23 cellular contexts compared by ENCODE assay signal in genomic region chr12:53593031-53593430, GRCh38. TPM values are rescaled to one million over a fixed set of nuclear protein-coding genes. Genes with fewer than 3 reads are reported as not detected.
A peak's percentile ranks its signal among the peaks of the same experiment; 100 is the strongest.
DNase-seq lines count a peak whose midpoint lies in the region; ATAC-seq and TF ChIP-seq lines count a peak whose summit lies in the region.
"Had no signal": no experiment of that assay in that cellular context is flagged by ENCODE, and none has a peak within 500 bp of the region (broad histone marks: within the 10 kb centered on the region; RNA-seq: fewer than 3 reads in every experiment).

No MANE protein-coding gene starts in this region.

- H3K9me2 ChIP-seq in DOHH2 (replicated peaks; ENCODE audit: control insufficient read depth, low read length) (no peaks in the 10 kb centered on the region), Karpas-422 (replicated peaks; ENCODE audit: insufficient read depth, low read length) (no peaks in the 10 kb centered on the region)

- ATAC-seq in left lobe of liver (peak; percentile 28), HG03097 (IDR thresholded peaks at IDR 0.05; ENCODE audit: low FRiP score, unreplicated experiment) (no peak)
- ATAC-seq: GM23338, SK-N-SH treated with all-trans-retinoic acid at 6 μM for 48 hours had no signal

- no peaks in the 10 kb centered on the region for H3K9me3 Mint-ChIP-seq in brain
- H3K9me3 Mint-ChIP-seq in activated naive CD8-positive, alpha-beta T cell treated with anti-CD3 and anti-CD28 coated beads for 36 hours, result no peaks in the 10 kb centered on the region
- H3K9me3 Mint-ChIP-seq: CD4-positive, alpha-beta T cell; GM23338 had no signal

- no peaks in the 10 kb centered on the region for H3F3A ChIP-seq in DOHH2 (ENCODE audit: control insufficient read depth, insufficient read depth)

- H2AFZ ChIP-seq in Karpas-422 (ENCODE audit: low read length), result no peak overlapping the region
- H2AFZ ChIP-seq: GM23338 had no signal

- no peaks in the 10 kb centered on the region for H3K27me3 ChIP-seq in DOHH2 (ENCODE audit: control insufficient read depth, low read length)
- H3K27me3 ChIP-seq in Karpas-422 (ENCODE audit: low read length), result no peaks in the 10 kb centered on the region
- H3K27me3 ChIP-seq: BLaER1, MG63 had no signal

- H3K27me3 Mint-ChIP-seq in brain, result no peaks in the 10 kb centered on the region
- H3K27me3 Mint-ChIP-seq in activated naive CD8-positive, alpha-beta T cell treated with anti-CD3 and anti-CD28 coated beads for 36 hours, result no peaks in the 10 kb centered on the region
- H3K27me3 Mint-ChIP-seq: CD4-positive, alpha-beta T cell; IgD-negative memory B cell had no signal

- no peak for DNase-seq in Karpas-422
- no peak for DNase-seq in left lobe of liver (ENCODE audit: low spot score)
- DNase-seq in activated naive CD8-positive, alpha-beta T cell treated with anti-CD3 and anti-CD28 coated beads for 36 hours, result no peak
- no peak for DNase-seq in NCI-H1436 (lab: John Stamatoyannopoulos, UW)
- no peak for DNase-seq in activated CD4-positive, alpha-beta T cell treated with anti-CD3 and anti-CD28 coated beads for 1 hour
- DNase-seq: CD4-positive, alpha-beta T cell; COR-L47; DMS79; MG63; NCI-H1417 treated with DMSO at 0.1 percent for 48 hours; NCI-H187 treated with DMSO at 0.1 percent for 48 hours; NCI-H69; NK-92 treated with Interleukin-12 subunit alpha and Interleukin-12 subunit beta, amount 100 ng/mL, for 24 hours; SIG-M5 had no signal

- H4K20me1 ChIP-seq in DOHH2 (ENCODE audit: control insufficient read depth, insufficient read depth, low read depth, low read length) (no peaks in the 10 kb centered on the region), Karpas-422 (ENCODE audit: insufficient read depth, low read depth, low read length) (no peaks in the 10 kb centered on the region)

- H3K4me3 ChIP-seq in DOHH2 (ENCODE audit: low read length) (no peak overlapping the region), Karpas-422 (ENCODE audit: low read length) (no peak overlapping the region)
- H3K4me3 ChIP-seq: BLaER1, GM23338, HAP-1, MG63 had no signal

- H3K4me1 ChIP-seq in DOHH2 (ENCODE audit: control insufficient read depth, low read length) (peaks cover 31% of the 10 kb centered on the region), Karpas-422 (ENCODE audit: low read length) (peaks cover 69% of the 10 kb centered on the region)

- no peak for TF ChIP-seq CTCF in DOHH2 (IDR thresholded peaks at IDR 0.05; ENCODE audit: low read depth, low read length, poor library complexity, severe bottlenecking)
- no peak for TF ChIP-seq CTCF in brain (conservative IDR thresholded peaks at IDR 0.05)

- H3K36me3 Mint-ChIP-seq in brain, result peaks cover 5% of the 10 kb centered on the region
- H3K36me3 Mint-ChIP-seq in activated naive CD8-positive, alpha-beta T cell treated with anti-CD3 and anti-CD28 coated beads for 36 hours, result peaks cover 7% of the 10 kb centered on the region
- H3K36me3 Mint-ChIP-seq: IgD-negative memory B cell had no signal

- H3K4me3 Mint-ChIP-seq in brain, result no peak overlapping the region
- H3K4me3 Mint-ChIP-seq in activated naive CD8-positive, alpha-beta T cell treated with anti-CD3 and anti-CD28 coated beads for 36 hours, result no peak overlapping the region
- H3K4me3 Mint-ChIP-seq: CD4-positive, alpha-beta T cell; GM23338; IgD-negative memory B cell had no signal

- H3K4me1 Mint-ChIP-seq in brain, result peaks cover 92% of the 10 kb centered on the region
- H3K4me1 Mint-ChIP-seq in activated naive CD8-positive, alpha-beta T cell treated with anti-CD3 and anti-CD28 coated beads for 36 hours, result peaks cover 31% of the 10 kb centered on the region

- H3K4me2 ChIP-seq in DOHH2 (ENCODE audit: low read length) (0 out of 2 replicates have a peak overlapping the region, but pooled peaks have one; percentile 8), Karpas-422 (ENCODE audit: low read depth, low read length, poor library complexity, severe bottlenecking) (peak overlapping the region; percentile 2)
- H3K4me2 ChIP-seq: BLaER1, GM23338 had no signal

- H3K9me3 ChIP-seq in DOHH2 (ENCODE audit: control insufficient read depth, insufficient read depth, low read length), result no peaks in the 10 kb centered on the region
- no peaks in the 10 kb centered on the region for H3K9me3 ChIP-seq in Karpas-422 (ENCODE audit: low read length)
- H3K9me3 ChIP-seq: HAP-1, MG63 had no signal

- H3K9ac ChIP-seq in Karpas-422 (ENCODE audit: low read length), result no peak overlapping the region
- H3K9ac ChIP-seq: BLaER1 had no signal

- H3K36me3 ChIP-seq in DOHH2 (ENCODE audit: control insufficient read depth, low read length) (peaks cover 3% of the 10 kb centered on the region; the same call in 1 of the 2 replicates), Karpas-422 (ENCODE audit: insufficient read depth, low read length) (peaks cover 5% of the 10 kb centered on the region)
- H3K36me3 ChIP-seq: HAP-1, MG63 had no signal

- H3K27ac ChIP-seq in DOHH2 (ENCODE audit: low read depth, low read length) (no peak overlapping the region), Karpas-422 (ENCODE audit: low read length) (peak overlapping the region; percentile 61)
- H3K27ac ChIP-seq: BLaER1, RWPE1 had no signal

- H3K27ac Mint-ChIP-seq in brain, result peak overlapping the region in 4 of 5 experiments; percentile 86 to 96 (median 91)
- H3K27ac Mint-ChIP-seq in activated naive CD8-positive, alpha-beta T cell treated with anti-CD3 and anti-CD28 coated beads for 36 hours, result no peak overlapping the region
- H3K27ac Mint-ChIP-seq: CD4-positive, alpha-beta T cell; GM23338; IgD-negative memory B cell had no signal

- no peaks in the 10 kb centered on the region for H3K79me2 ChIP-seq in DOHH2 (ENCODE audit: control insufficient read depth, low read length)
- H3K79me2 ChIP-seq in Karpas-422 (ENCODE audit: low read length), result peaks cover 98% of the 10 kb centered on the region

RNA-seq across cellular contexts. Expression of gene ATF7, which starts 33.2 kb away (rescaled TPM):
- total RNA-seq in Karpas-422 (2014; rRNA removed; shearing (Covaris generic); ENCODE audit: low replicate concordance), result 14.8 and 28.9 TPM in 2 replicates
- 36.2 TPM for polyA plus RNA-seq in brain (ENCODE audit: insufficient read depth, low read depth, low replicate concordance)
- 18.1 TPM for total RNA-seq in left lobe of liver
- 10 to 100 TPM; 22.8 to 23.6 TPM for total RNA-seq in activated naive CD8-positive, alpha-beta T cell treated with anti-CD3 and anti-CD28 coated beads for 36 hours
